ENCODE assay signal across 8 cellular contexts in the genomic region with DNA sequence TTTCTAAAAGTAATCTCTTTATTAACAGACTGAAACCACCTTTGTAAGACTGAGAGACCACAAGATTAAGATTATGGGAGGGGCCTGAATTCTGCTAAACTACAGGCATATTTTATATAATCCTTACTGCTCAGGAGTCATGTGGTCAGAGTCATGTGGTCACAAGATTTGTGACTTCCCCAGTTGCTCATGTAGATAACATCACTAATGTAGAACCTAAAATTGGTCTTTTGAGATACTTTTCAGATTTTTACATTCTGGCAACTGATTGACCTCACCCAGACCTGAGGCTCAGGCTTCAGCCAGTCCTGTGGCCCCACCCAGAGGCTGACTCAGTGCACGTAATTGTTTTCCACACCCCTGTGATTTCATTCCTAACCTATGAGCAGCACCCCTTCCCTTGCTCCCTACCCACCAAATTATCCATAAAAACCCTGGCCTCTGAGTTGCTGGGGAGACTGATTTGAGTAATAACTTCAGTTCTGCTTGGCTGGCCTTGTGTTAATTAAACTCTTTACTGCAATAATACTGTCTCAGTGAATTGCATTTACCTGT. TPM values are rescaled to one million over a fixed set of nuclear protein-coding genes. Genes with fewer than 3 reads are reported as not detected.
DNase-seq lines count a peak whose midpoint lies in the region; ATAC-seq and TF ChIP-seq lines count a peak whose summit lies in the region.

No MANE protein-coding gene starts in this region.

- no peak for ATAC-seq in HG03469 (IDR thresholded peaks at IDR 0.05; ENCODE audit: unreplicated experiment)

- no peak overlapping the region for H3K4me3 Mint-ChIP-seq in activated CD4-positive, alpha-beta T cell treated with anti-CD3 and anti-CD28 coated beads, Interleukin-2, amount 10 ng/mL, durations not matched to agents 24 days and 14 days

- peaks cover 31% of the 10 kb centered on the region for H3K4me1 Mint-ChIP-seq in activated CD4-positive, alpha-beta T cell treated with anti-CD3 and anti-CD28 coated beads, Interleukin-2, amount 10 ng/mL, durations not matched to agents 24 days and 14 days

- TF ChIP-seq CTCF in GM20000 (IDR thresholded peaks at IDR 0.05; ENCODE audit: extremely low read depth, missing control alignments) (peak; percentile 40), fibroblast of villous mesenchyme (IDR thresholded peaks at IDR 0.05; ENCODE audit: insufficient read depth, low read depth, low read length) (peak; percentile 34)

- H3K9me3 Mint-ChIP-seq in activated CD4-positive, alpha-beta T cell treated with anti-CD3 and anti-CD28 coated beads, Interleukin-2, amount 10 ng/mL, durations not matched to agents 24 days and 14 days = no peaks in the 10 kb centered on the region

- DNase-seq in DMS 273 treated with DMSO at 0.1 percent for 48 hours (lab: John Stamatoyannopoulos, UW) = peak; percentile 17
- DNase-seq in GM20000 (ENCODE audit: low spot score) = peak; percentile 35
- peak; percentile 70 for DNase-seq in Jurkat, Clone E6-1 (ENCODE audit: low read depth, low spot score)
- DNase-seq in activated CD4-positive, alpha-beta T cell treated with anti-CD3 and anti-CD28 coated beads, Interleukin-2, amount 10 ng/mL, durations not matched to agents 24 days and 14 days = peak; percentile 68
- DNase-seq in fibroblast of villous mesenchyme (ENCODE audit: low read depth) = peak; percentile 86
- peak; percentile 14 to 20 for DNase-seq in stimulated activated CD4-positive, alpha-beta T cell treated with anti-CD3 and anti-CD28 coated beads, Interleukin-4, amount 100 ng/mL, for 48 hours (ENCODE audit: low read depth in 2 of 2)
- no peak for DNase-seq in inferior parietal cortex (ENCODE audit: extremely low spot score)

- H3K36me3 Mint-ChIP-seq in activated CD4-positive, alpha-beta T cell treated with anti-CD3 and anti-CD28 coated beads, Interleukin-2, amount 10 ng/mL, durations not matched to agents 24 days and 14 days (ENCODE audit: low read depth) = peaks cover 2% of the 10 kb centered on the region

- no peaks in the 10 kb centered on the region for H3K27me3 Mint-ChIP-seq in activated CD4-positive, alpha-beta T cell treated with anti-CD3 and anti-CD28 coated beads, Interleukin-2, amount 10 ng/mL, durations not matched to agents 24 days and 14 days

- no peak overlapping the region for H3K4me3 ChIP-seq in Jurkat, Clone E6-1 (ENCODE audit: low read length)
- H3K4me3 ChIP-seq in fibroblast of villous mesenchyme (ENCODE audit: low read depth, low read length) = no peak overlapping the region

- H3K27ac Mint-ChIP-seq in activated CD4-positive, alpha-beta T cell treated with anti-CD3 and anti-CD28 coated beads, Interleukin-2, amount 10 ng/mL, durations not matched to agents 24 days and 14 days = no peak overlapping the region

- intact Hi-C loops in activated CD4-positive, alpha-beta T cell treated with anti-CD3 and anti-CD28 coated beads, Interleukin-2, amount 10 ng/mL, durations not matched to agents 24 days and 14 days (cut with micrococcal nuclease) = loop anchor here (2.0 kb wide), 1 partner anchor 110 kb away; no protein-coding TSS in a partner anchor

RNA-seq across cellular contexts. Expression of gene ZNF326, which starts 41.8 kb away (rescaled TPM):
- 26.9 TPM for polyA plus RNA-seq in Jurkat, Clone E6-1 (2012; ENCODE audit: insufficient read depth, insufficient read length)
- total RNA-seq in activated CD4-positive, alpha-beta T cell treated with anti-CD3 and anti-CD28 coated beads, Interleukin-2, amount 10 ng/mL, durations not matched to agents 24 days and 14 days = 36.8 and 38.1 TPM in 2 replicates
- total RNA-seq in fibroblast of villous mesenchyme = 9.3 and 12.1 TPM in 2 replicates
